21 cellular contexts compared by ENCODE assay signal in the genomic region with DNA sequence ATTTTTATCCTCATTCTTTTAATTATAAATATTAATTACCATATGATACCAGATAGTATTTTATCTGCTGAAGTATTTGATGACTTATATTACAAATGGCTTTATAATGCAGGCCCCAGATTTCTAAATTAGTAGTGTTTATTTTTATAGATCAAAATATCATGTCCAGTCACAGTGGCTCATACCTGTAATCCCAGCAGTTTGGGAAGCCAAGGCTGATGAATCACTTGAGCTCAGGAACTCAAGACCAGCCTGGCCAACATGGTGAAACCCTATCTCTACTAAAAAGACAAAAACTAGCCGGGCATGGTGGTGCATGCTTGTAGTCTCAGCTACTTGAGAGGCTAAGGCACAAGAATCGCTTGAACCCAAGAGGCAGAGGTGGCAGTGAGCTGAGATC.
A peak's percentile ranks its signal among the peaks of the same experiment; 100 is the strongest.
DNase-seq lines count a peak whose midpoint lies in the region; ATAC-seq, FAIRE-seq and TF ChIP-seq lines count a peak whose summit lies in the region.
"Had no signal": no experiment of that assay in that cellular context is flagged by ENCODE, and none has a peak within 500 bp of the region (broad histone marks: within the 10 kb centered on the region; RNA-seq: fewer than 3 reads in every experiment).

No MANE protein-coding gene starts in this region.

- no peak for TF ChIP-seq CTCF in tibial artery (IDR thresholded peaks at IDR 0.05)

- FAIRE-seq in colon (lab: Jason Lieb, UNC) = peak; percentile 76
- FAIRE-seq: GM12891, GM18507, HepG2 had no signal

- peak; percentile 60 for DNase-seq in ELR (ENCODE audit: low read depth)
- DNase-seq in MG63 = peak; percentile 81
- peak; percentile 54 for DNase-seq in iris pigment epithelial cell (ENCODE audit: low read depth)
- DNase-seq in tibial artery = no peak
- no peak for DNase-seq in NCI-H510A treated with DMSO at 0.1 percent for 48 hours (lab: John Stamatoyannopoulos, UW)
- DNase-seq in SW480 (ENCODE audit: low spot score) = no peak
- DNase-seq: BE2C; CD8-positive, alpha-beta memory T cell; DMS79 treated with DMSO at 0.1 percent for 48 hours; GDM1; NCI-H1105 treated with DMSO at 0.1 percent for 48 hours; NCI-H187; NCI-H446 treated with DMSO at 0.1 percent for 48 hours; NCI-H774 had no signal

- H3K4me3 ChIP-seq in MG63 (no peak overlapping the region), tibial artery (no peak overlapping the region)
- H3K4me3 ChIP-seq: GM23338 had no signal

- intact Hi-C loops in tibial artery (cut with DNase I; ENCODE audit: low total_unique reads) = no loop called here

- peaks cover 0 to 6% (median 0%) of the 10 kb centered on the region in 4 donors for H3K4me1 ChIP-seq in tibial artery
- H3K4me1 ChIP-seq: BE2C had no signal

- H3K27me3 ChIP-seq in MG63 = no peaks in the 10 kb centered on the region
- peaks cover 0 to 7% of the 10 kb centered on the region in 2 donors for H3K27me3 ChIP-seq in tibial artery
- H3K27me3 ChIP-seq: BE2C had no signal

- H3K36me3 ChIP-seq in MG63 (no peaks in the 10 kb centered on the region), tibial artery (no peaks in the 10 kb centered on the region)
- H3K36me3 ChIP-seq: BE2C had no signal

- no peaks in the 10 kb centered on the region for H3K9me3 ChIP-seq in MG63
- no peaks in the 10 kb centered on the region for H3K9me3 ChIP-seq in tibial artery
- H3K9me3 ChIP-seq: BE2C had no signal

- no peak for ATAC-seq in GM21381 (IDR thresholded peaks at IDR 0.05; ENCODE audit: unreplicated experiment)
- ATAC-seq: GM23338, HepG2 had no signal

- H3K27ac ChIP-seq in tibial artery = no peak overlapping the region
- H3K27ac ChIP-seq: KMS-11 had no signal

Comparison
In these comparisons a context has a peak if more than half of its experiments do, and no peak if none do; other contexts are left out.
1. DNase-seq: peak in ELR (single experiment), MG63 (single experiment) and iris pigment epithelial cell (single experiment); none in tibial artery (0 of 2), NCI-H510A treated with DMSO at 0.1 percent for 48 hours (single experiment) and SW480 (single experiment).